23 cellular contexts compared by ENCODE assay signal in the genomic region with DNA sequence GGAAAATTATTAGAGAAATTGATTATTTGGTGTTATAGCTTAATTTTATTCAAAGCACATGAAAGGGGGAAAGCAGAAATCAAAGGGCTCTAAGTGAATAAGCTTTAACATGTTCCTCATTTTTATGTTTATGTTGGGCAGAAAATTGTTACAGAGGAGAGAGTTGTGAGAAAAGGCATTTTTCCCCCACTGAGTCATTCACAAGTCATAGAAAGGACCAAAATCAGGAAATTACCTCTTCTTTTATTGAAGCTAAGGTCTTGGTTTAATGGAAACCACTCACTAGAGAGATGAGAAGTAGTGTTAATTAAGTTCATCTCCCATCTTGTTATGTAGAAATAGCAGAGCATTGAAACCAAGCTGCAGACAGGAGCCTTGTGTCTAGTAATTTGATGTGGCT.
DNase-seq lines count a peak whose midpoint lies in the region; ATAC-seq and TF ChIP-seq lines count a peak whose summit lies in the region.
"Had no signal": no experiment of that assay in that cellular context is flagged by ENCODE, and none has a peak within 500 bp of the region (broad histone marks: within the 10 kb centered on the region; RNA-seq: fewer than 3 reads in every experiment).

No MANE protein-coding gene starts in this region.

- intact Hi-C loops in right cardiac atrium (cut with DNase I): no loop called here

- no peak overlapping the region for H3K4me3 Mint-ChIP-seq in activated naive CD8-positive, alpha-beta T cell treated with anti-CD3 and anti-CD28 coated beads for 36 hours
- H3K4me3 Mint-ChIP-seq: activated CD8-positive, alpha-beta memory T cell treated with anti-CD3 and anti-CD28 coated beads, Interleukin-2, amount 10 ng/mL, durations not matched to agents 7 days and 5 days; neural progenitor cell; T-cell had no signal

- H3K9me3 ChIP-seq in right cardiac atrium (ENCODE audit: control insufficient read depth, low read length): no peaks in the 10 kb centered on the region
- H3K9me3 ChIP-seq: BE2C, gastrocnemius medialis, lower lobe of right lung, thoracic aorta had no signal

- TF ChIP-seq CTCF in fibroblast of the aortic adventitia (IDR thresholded peaks at IDR 0.05; ENCODE audit: insufficient read depth, low read length): no peak

- peaks cover 3% of the 10 kb centered on the region for H3K27me3 Mint-ChIP-seq in activated naive CD8-positive, alpha-beta T cell treated with anti-CD3 and anti-CD28 coated beads for 36 hours
- H3K27me3 Mint-ChIP-seq: T-cell had no signal

- no peaks in the 10 kb centered on the region for H3K9me3 Mint-ChIP-seq in activated naive CD8-positive, alpha-beta T cell treated with anti-CD3 and anti-CD28 coated beads for 36 hours
- H3K9me3 Mint-ChIP-seq: T-cell had no signal

- H3K27ac ChIP-seq in right cardiac atrium (ENCODE audit: low read length) (no peak overlapping the region), substantia nigra (ENCODE audit: low read depth, low read length, poor library complexity, severe bottlenecking) (no peak overlapping the region)
- H3K27ac ChIP-seq: dorsolateral prefrontal cortex, gastrocnemius medialis, lower lobe of right lung, neural progenitor cell, thoracic aorta had no signal

- H3K4me3 ChIP-seq in fibroblast of the aortic adventitia (ENCODE audit: low read depth, low read length) (no peak overlapping the region), right cardiac atrium (ENCODE audit: low read length) (no peak overlapping the region)
- H3K4me3 ChIP-seq: dorsolateral prefrontal cortex, gastrocnemius medialis, lower lobe of right lung, neural progenitor cell, thoracic aorta had no signal

- DNase-seq in AG20443 (ENCODE audit: low spot score) (peak; percentile 17), ELR (ENCODE audit: low read depth) (peak; percentile 54), fibroblast of the aortic adventitia (ENCODE audit: low read depth) (peak; percentile 28), right cardiac atrium (no peak), substantia nigra (lab: John Stamatoyannopoulos, UW) (no peak), hippocampal formation (lab: John Stamatoyannopoulos, UW) (no peak)
- no peak for DNase-seq in activated naive CD8-positive, alpha-beta T cell treated with anti-CD3 and anti-CD28 coated beads for 36 hours
- DNase-seq: activated CD8-positive, alpha-beta memory T cell treated with anti-CD3 and anti-CD28 coated beads, Interleukin-2, amount 10 ng/mL, durations not matched to agents 7 days and 5 days; BE2C; central memory CD4-positive, alpha-beta T cell; DMS53; dorsolateral prefrontal cortex; gastrocnemius medialis; hypothalamus; lower lobe of right lung; NCI-H1105 treated with DMSO at 0.1 percent for 48 hours; NCI-H2081; posterior cingulate gyrus; SHP77 treated with DMSO at 0.1 percent for 48 hours; T-cell had no signal

- peak overlapping the region; percentile 43 for H3K27ac Mint-ChIP-seq in activated naive CD8-positive, alpha-beta T cell treated with anti-CD3 and anti-CD28 coated beads for 36 hours
- H3K27ac Mint-ChIP-seq: activated CD8-positive, alpha-beta memory T cell treated with anti-CD3 and anti-CD28 coated beads, Interleukin-2, amount 10 ng/mL, durations not matched to agents 7 days and 5 days; neural progenitor cell; T-cell had no signal

- H3K4me1 ChIP-seq in right cardiac atrium (ENCODE audit: control insufficient read depth, insufficient read depth, low read length): no peaks in the 10 kb centered on the region
- H3K4me1 ChIP-seq: BE2C, gastrocnemius medialis, lower lobe of right lung, neural progenitor cell had no signal

- peaks cover 12% of the 10 kb centered on the region for H3K4me1 Mint-ChIP-seq in activated naive CD8-positive, alpha-beta T cell treated with anti-CD3 and anti-CD28 coated beads for 36 hours
- H3K4me1 Mint-ChIP-seq: activated CD8-positive, alpha-beta memory T cell treated with anti-CD3 and anti-CD28 coated beads, Interleukin-2, amount 10 ng/mL, durations not matched to agents 7 days and 5 days; neural progenitor cell; T-cell had no signal

- ATAC-seq in right cardiac atrium: no peak
- ATAC-seq: activated CD8-positive, alpha-beta memory T cell treated with anti-CD3 and anti-CD28 coated beads, Interleukin-2, amount 10 ng/mL, durations not matched to agents 7 days and 5 days; gastrocnemius medialis; HepG2; lower lobe of right lung; T-cell had no signal

- no peaks in the 10 kb centered on the region for H3K27me3 ChIP-seq in right cardiac atrium (ENCODE audit: control insufficient read depth, insufficient read depth)
- H3K27me3 ChIP-seq: BE2C, gastrocnemius medialis, neural progenitor cell had no signal

- peaks cover 6% of the 10 kb centered on the region for H3K36me3 Mint-ChIP-seq in activated naive CD8-positive, alpha-beta T cell treated with anti-CD3 and anti-CD28 coated beads for 36 hours
- H3K36me3 Mint-ChIP-seq: activated CD8-positive, alpha-beta memory T cell treated with anti-CD3 and anti-CD28 coated beads, Interleukin-2, amount 10 ng/mL, durations not matched to agents 7 days and 5 days; neural progenitor cell; T-cell had no signal

Comparison
In these comparisons a context has a peak if more than half of its experiments do, and no peak if none do; other contexts are left out.
1. DNase-seq: peak in AG20443 (single experiment), ELR (single experiment) and fibroblast of the aortic adventitia (single experiment); none in activated naive CD8-positive, alpha-beta T cell treated with anti-CD3 and anti-CD28 coated beads for 36 hours (single experiment), right cardiac atrium (0 of 3), substantia nigra (0 of 49) and hippocampal formation (0 of 2).